In the genomic region with DNA sequence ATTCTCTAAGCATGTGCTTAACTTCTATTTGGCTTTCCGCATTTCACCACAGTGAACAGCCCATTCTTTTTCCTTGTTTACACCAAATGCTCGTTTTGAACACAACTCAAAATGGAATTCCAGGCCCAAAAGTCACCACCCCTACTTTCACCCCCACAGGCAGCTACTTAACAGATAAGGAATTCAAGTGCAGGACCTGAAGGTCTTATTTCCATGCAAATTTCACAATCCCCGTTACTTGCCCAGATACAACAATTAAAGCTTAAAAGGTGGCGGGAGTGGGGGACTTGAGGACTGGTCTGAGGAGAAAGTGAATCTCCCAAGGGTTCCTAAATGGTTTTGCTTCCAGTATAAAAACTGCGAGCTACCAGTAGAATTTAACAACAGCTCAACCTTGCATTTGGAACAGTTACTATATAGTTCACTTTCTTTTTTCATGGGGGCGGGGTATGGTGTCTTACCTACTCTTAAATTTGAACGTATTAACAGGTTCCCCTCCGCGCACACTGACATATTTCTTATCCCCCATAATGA, we compare ENCODE assay signal across 2 cellular contexts.
TF ChIP-seq lines count a peak whose summit lies in the region.

No MANE protein-coding gene starts in this region.

TF ChIP-seq in liver, 16 proteins besides CTCF, POLR2A, EP300 and RAD21:
- TF ChIP-seq HNF4G (IDR thresholded peaks at IDR 0.05) (no peak), EGR1 (IDR thresholded peaks at IDR 0.05; ENCODE audit: low read depth in 2 of 2) (no peak), JUND (IDR thresholded peaks at IDR 0.05) (no peak), GABPA (IDR thresholded peaks at IDR 0.05 in 1 of 2, conservative IDR thresholded peaks at IDR 0.05 in 1 of 2) (no peak), RXRA (IDR thresholded peaks at IDR 0.05) (no peak), FOXA2 (IDR thresholded peaks at IDR 0.05) (no peak)
TF ChIP-seq in liver: peak in this region for 0.

TF ChIP-seq in HepG2, 621 proteins besides CTCF, POLR2A, EP300 and RAD21:
- TF ChIP-seq NR2F1 (CRISPR knock-in tag; IDR thresholded peaks at IDR 0.05) = no peak
- TF ChIP-seq NCOA2 (CRISPR knock-in tag; IDR thresholded peaks at IDR 0.05) = no peak
- no peak for TF ChIP-seq TSC22D2 (CRISPR knock-in tag; IDR thresholded peaks at IDR 0.05; ENCODE audit: borderline replicate concordance)
- no peak for TF ChIP-seq ZNF713 (CRISPR knock-in tag; IDR thresholded peaks at IDR 0.05)
- TF ChIP-seq ZBTB20 (CRISPR knock-in tag; IDR thresholded peaks at IDR 0.05; ENCODE audit: borderline replicate concordance, low read depth) = no peak
- TF ChIP-seq, protein P1, sequence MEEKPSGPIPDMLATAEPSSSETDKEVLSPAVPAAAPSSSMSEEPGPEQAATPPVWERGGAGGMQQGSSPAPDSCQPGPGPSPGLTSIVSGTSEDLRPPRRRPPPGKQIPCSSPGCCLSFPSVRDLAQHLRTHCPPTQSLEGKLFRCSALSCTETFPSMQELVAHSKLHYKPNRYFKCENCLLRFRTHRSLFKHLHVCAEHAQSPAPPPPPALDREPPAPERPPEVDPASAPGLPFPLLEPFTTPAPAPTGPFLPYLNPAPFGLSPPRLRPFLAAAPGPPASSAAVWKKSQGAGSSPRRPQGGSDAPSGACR (CRISPR knock-in tag; IDR thresholded peaks at IDR 0.05) = no peak
- TF ChIP-seq JUNB (CRISPR knock-in tag; IDR thresholded peaks at IDR 0.05; ENCODE audit: borderline replicate concordance) = no peak
- TF ChIP-seq, protein P2, sequence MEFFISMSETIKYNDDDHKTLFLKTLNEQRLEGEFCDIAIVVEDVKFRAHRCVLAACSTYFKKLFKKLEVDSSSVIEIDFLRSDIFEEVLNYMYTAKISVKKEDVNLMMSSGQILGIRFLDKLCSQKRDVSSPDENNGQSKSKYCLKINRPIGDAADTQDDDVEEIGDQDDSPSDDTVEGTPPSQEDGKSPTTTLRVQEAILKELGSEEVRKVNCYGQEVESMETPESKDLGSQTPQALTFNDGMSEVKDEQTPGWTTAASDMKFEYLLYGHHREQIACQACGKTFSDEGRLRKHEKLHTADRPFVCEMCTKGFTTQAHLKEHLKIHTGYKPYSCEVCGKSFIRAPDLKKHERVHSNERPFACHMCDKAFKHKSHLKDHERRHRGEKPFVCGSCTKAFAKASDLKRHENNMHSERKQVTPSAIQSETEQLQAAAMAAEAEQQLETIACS (CRISPR knock-in tag; IDR thresholded peaks at IDR 0.05) = no peak
- TF ChIP-seq KAT7 (CRISPR knock-in tag; IDR thresholded peaks at IDR 0.05; ENCODE audit: borderline replicate concordance) = no peak
- no peak for TF ChIP-seq MED1 (CRISPR knock-in tag; IDR thresholded peaks at IDR 0.05)
- TF ChIP-seq ESRRA (CRISPR knock-in tag; IDR thresholded peaks at IDR 0.05; ENCODE audit: low read depth) = no peak
- no peak for TF ChIP-seq POGZ (CRISPR knock-in tag; IDR thresholded peaks at IDR 0.05)
- TF ChIP-seq ZNF383 (CRISPR knock-in tag; IDR thresholded peaks at IDR 0.05; ENCODE audit: borderline replicate concordance) = no peak
- no peak for TF ChIP-seq ZBTB7A (CRISPR knock-in tag; IDR thresholded peaks at IDR 0.05)
- TF ChIP-seq FOXK1 (CRISPR knock-in tag; IDR thresholded peaks at IDR 0.05; ENCODE audit: borderline replicate concordance, low read depth) = no peak
